ENCODE assay signal across 14 cellular contexts in the genomic region with DNA sequence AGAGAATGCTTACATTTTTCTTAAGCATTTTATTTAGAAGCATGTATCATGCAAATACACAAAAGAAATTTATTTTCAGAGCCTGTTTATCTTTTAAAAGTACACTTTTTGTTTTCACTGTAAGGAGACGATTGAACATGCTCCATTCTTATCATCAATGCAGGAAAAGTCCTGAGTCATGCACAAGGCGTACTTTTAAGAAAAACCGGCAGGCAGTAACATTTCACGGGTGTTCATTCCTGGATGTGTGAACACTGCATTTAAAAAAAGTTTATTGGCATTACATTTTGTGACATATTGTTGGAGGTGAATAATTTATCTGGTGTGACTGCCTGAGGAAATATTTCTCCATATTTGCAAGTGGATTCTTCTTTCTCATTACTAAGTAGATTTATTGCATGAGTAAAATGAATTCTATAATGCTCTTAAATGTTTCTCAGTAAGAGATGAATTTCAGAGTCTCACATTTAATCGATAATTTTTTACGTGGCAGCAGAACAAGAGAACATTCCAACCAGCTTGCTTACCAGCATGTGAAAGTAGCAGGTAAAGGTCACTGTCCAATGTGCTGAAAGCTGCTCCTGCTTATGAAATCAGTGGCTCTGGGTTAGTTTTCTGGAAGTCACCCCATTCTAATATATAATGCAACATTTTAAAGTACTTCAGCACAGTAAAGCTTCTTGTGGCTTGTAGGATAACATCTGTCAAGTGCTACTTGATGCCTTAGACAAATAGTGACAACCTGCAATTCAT.
DNase-seq lines count a peak whose midpoint lies in the region; ATAC-seq and TF ChIP-seq lines count a peak whose summit lies in the region.
"Had no signal": no experiment of that assay in that cellular context is flagged by ENCODE, and none has a peak within 500 bp of the region (broad histone marks: within the 10 kb centered on the region; RNA-seq: fewer than 3 reads in every experiment).

No MANE protein-coding gene starts in this region.

- H3K4me1 Mint-ChIP-seq in activated T-helper 1 cell treated with anti-CD3 and anti-CD28 coated beads, Interleukin-12 subunit alpha, Interleukin-12 subunit beta, Interleukin-2, Interleukin-4 antibody, amounts not matched to agents 30 ng/mL and 10 ng/mL and 1 ng/mL, durations not matched to agents 14 hours and 24 hours and 36 hours (ENCODE audit: low read depth) = no peaks in the 10 kb centered on the region
- H3K4me1 Mint-ChIP-seq: H9 had no signal

- H3K36me3 ChIP-seq in adipocyte (ENCODE audit: control insufficient read depth, insufficient read depth, low read length, severe bottlenecking) (no peaks in the 10 kb centered on the region), kidney epithelial cell (ENCODE audit: control insufficient read depth, insufficient read depth, low read length) (no peaks in the 10 kb centered on the region), upper lobe of left lung (no peaks in the 10 kb centered on the region), lower lobe of right lung (no peaks in the 10 kb centered on the region)
- H3K36me3 ChIP-seq: thyroid gland had no signal

- H3K4me3 ChIP-seq in adipocyte (ENCODE audit: low read length) = no peak overlapping the region
- H3K4me3 ChIP-seq in kidney epithelial cell (ENCODE audit: low read depth, low read length) = no peak overlapping the region
- no peak overlapping the region for H3K4me3 ChIP-seq in upper lobe of left lung
- no peak overlapping the region for H3K4me3 ChIP-seq in lower lobe of right lung
- H3K4me3 ChIP-seq: thyroid gland had no signal

- 49 to 55% methylated on average over 6 of the region's 6 CpGs for WGBS in upper lobe of left lung, 2 donors

- no peaks in the 10 kb centered on the region for H3K27me3 ChIP-seq in adipocyte (replicated peaks; ENCODE audit: control insufficient read depth, insufficient read depth, low read length)
- H3K27me3 ChIP-seq in kidney epithelial cell (ENCODE audit: control insufficient read depth, insufficient read depth, low read length) = no peaks in the 10 kb centered on the region
- H3K27me3 ChIP-seq in upper lobe of left lung = no peaks in the 10 kb centered on the region
- H3K27me3 ChIP-seq in lower lobe of right lung (ENCODE audit: low read depth) = no peaks in the 10 kb centered on the region
- H3K27me3 ChIP-seq: thyroid gland had no signal

- intact Hi-C loops in activated T-helper 1 cell treated with anti-CD3 and anti-CD28 coated beads, Interleukin-12 subunit alpha, Interleukin-12 subunit beta, Interleukin-2, Interleukin-4 antibody, amounts not matched to agents 30 ng/mL and 10 ng/mL and 1 ng/mL, durations not matched to agents 14 hours and 24 hours and 36 hours (cut with micrococcal nuclease) = no loop called here
- intact Hi-C loops in lower lobe of right lung (cut with DNase I) = no loop called here

- H3K27me3 Mint-ChIP-seq in activated T-helper 1 cell treated with anti-CD3 and anti-CD28 coated beads, Interleukin-12 subunit alpha, Interleukin-12 subunit beta, Interleukin-2, Interleukin-4 antibody, amounts not matched to agents 30 ng/mL and 10 ng/mL and 1 ng/mL, durations not matched to agents 14 hours and 24 hours and 36 hours (ENCODE audit: insufficient read depth) = peaks cover 13% of the 10 kb centered on the region

- no peak for TF ChIP-seq EP300 in upper lobe of left lung (IDR thresholded peaks at IDR 0.05)

- H3K9ac ChIP-seq in adipocyte (ENCODE audit: low read length) = no peak overlapping the region
- H3K9ac ChIP-seq: KMS-11 had no signal

- H3K27ac Mint-ChIP-seq in activated T-helper 1 cell treated with anti-CD3 and anti-CD28 coated beads, Interleukin-12 subunit alpha, Interleukin-12 subunit beta, Interleukin-2, Interleukin-4 antibody, amounts not matched to agents 30 ng/mL and 10 ng/mL and 1 ng/mL, durations not matched to agents 14 hours and 24 hours and 36 hours = no peak overlapping the region
- H3K27ac Mint-ChIP-seq: H9; T-helper 2 cell treated with Interferon-gamma antibody and Interleukin-4, amounts not matched to agents 5 μg/mL and 100 μg/mL, for 36 hours had no signal

- H3K36me3 Mint-ChIP-seq in activated T-helper 1 cell treated with anti-CD3 and anti-CD28 coated beads, Interleukin-12 subunit alpha, Interleukin-12 subunit beta, Interleukin-2, Interleukin-4 antibody, amounts not matched to agents 30 ng/mL and 10 ng/mL and 1 ng/mL, durations not matched to agents 14 hours and 24 hours and 36 hours (ENCODE audit: low read depth) = no peaks in the 10 kb centered on the region

- TF ChIP-seq CTCF in kidney epithelial cell (IDR thresholded peaks at IDR 0.05; ENCODE audit: insufficient read depth, low read length, poor library complexity, severe bottlenecking) (no peak), upper lobe of left lung (IDR thresholded peaks at IDR 0.05) (no peak), lower lobe of right lung (IDR thresholded peaks at IDR 0.05) (no peak)

- no peaks in the 10 kb centered on the region for H3K4me1 ChIP-seq in adipocyte (ENCODE audit: control insufficient read depth, insufficient read depth, low read length)
- H3K4me1 ChIP-seq in upper lobe of left lung = no peaks in the 10 kb centered on the region
- no peaks in the 10 kb centered on the region for H3K4me1 ChIP-seq in lower lobe of right lung
- H3K4me1 ChIP-seq: thyroid gland had no signal

- no peak overlapping the region for H3K27ac ChIP-seq in upper lobe of left lung
- H3K27ac ChIP-seq in lower lobe of right lung = no peak overlapping the region
- H3K27ac ChIP-seq: KMS-11, thyroid gland had no signal

- DNase-seq in ELR (ENCODE audit: low read depth) = peak; percentile 14
- peak; percentile 7 for DNase-seq in LHCN-M2 (ENCODE audit: low read depth)
- peak; percentile 14 for DNase-seq in adipocyte (ENCODE audit: low read depth)
- DNase-seq in kidney epithelial cell (ENCODE audit: low read depth) = peak; percentile 35
- no peak for DNase-seq in activated T-helper 1 cell treated with anti-CD3 and anti-CD28 coated beads, Interleukin-12 subunit alpha, Interleukin-12 subunit beta, Interleukin-2, Interleukin-4 antibody, amounts not matched to agents 30 ng/mL and 10 ng/mL and 1 ng/mL, durations not matched to agents 14 hours and 24 hours and 36 hours (ENCODE audit: low spot score)
- no peak for DNase-seq in upper lobe of left lung
- no peak for DNase-seq in lower lobe of right lung
- no peak for DNase-seq in NCI-H510A treated with DMSO at 0.1 percent for 48 hours (lab: John Stamatoyannopoulos, UW)
- DNase-seq: cerebellar nuclear complex, H9, kidney had no signal

- H3K9me3 ChIP-seq in adipocyte (ENCODE audit: control insufficient read depth, low read length) (no peaks in the 10 kb centered on the region), upper lobe of left lung (no peaks in the 10 kb centered on the region), lower lobe of right lung (no peaks in the 10 kb centered on the region)
- H3K9me3 ChIP-seq: thyroid gland had no signal

- H3K9me3 Mint-ChIP-seq in activated T-helper 1 cell treated with anti-CD3 and anti-CD28 coated beads, Interleukin-12 subunit alpha, Interleukin-12 subunit beta, Interleukin-2, Interleukin-4 antibody, amounts not matched to agents 30 ng/mL and 10 ng/mL and 1 ng/mL, durations not matched to agents 14 hours and 24 hours and 36 hours = no peaks in the 10 kb centered on the region
- H3K9me3 Mint-ChIP-seq: H9; T-helper 2 cell treated with Interferon-gamma antibody and Interleukin-4, amounts not matched to agents 5 μg/mL and 100 μg/mL, for 36 hours had no signal

- no peak for ATAC-seq in upper lobe of left lung (ENCODE audit: low FRiP score in 2 of 2)
- no peak for ATAC-seq in lower lobe of right lung

- no peak for TF ChIP-seq POLR2A in upper lobe of left lung (IDR thresholded peaks at IDR 0.05)

- H3K4me3 Mint-ChIP-seq in activated T-helper 1 cell treated with anti-CD3 and anti-CD28 coated beads, Interleukin-12 subunit alpha, Interleukin-12 subunit beta, Interleukin-2, Interleukin-4 antibody, amounts not matched to agents 30 ng/mL and 10 ng/mL and 1 ng/mL, durations not matched to agents 14 hours and 24 hours and 36 hours = no peak overlapping the region
- H3K4me3 Mint-ChIP-seq: H9; T-helper 2 cell treated with Interferon-gamma antibody and Interleukin-4, amounts not matched to agents 5 μg/mL and 100 μg/mL, for 36 hours had no signal

Comparison
In these comparisons a context has a peak if more than half of its experiments do, and no peak if none do; other contexts are left out.
1. DNase-seq: peak in ELR (single experiment), LHCN-M2 (single experiment), adipocyte (single experiment) and kidney epithelial cell (single experiment); none in activated T-helper 1 cell treated with anti-CD3 and anti-CD28 coated beads, Interleukin-12 subunit alpha, Interleukin-12 subunit beta, Interleukin-2, Interleukin-4 antibody, amounts not matched to agents 30 ng/mL and 10 ng/mL and 1 ng/mL, durations not matched to agents 14 hours and 24 hours and 36 hours (single experiment), upper lobe of left lung (0 of 2), lower lobe of right lung (single experiment) and NCI-H510A treated with DMSO at 0.1 percent for 48 hours (single experiment).